Comparison of ENCODE assay signal across 8 cellular contexts in the genomic region with DNA sequence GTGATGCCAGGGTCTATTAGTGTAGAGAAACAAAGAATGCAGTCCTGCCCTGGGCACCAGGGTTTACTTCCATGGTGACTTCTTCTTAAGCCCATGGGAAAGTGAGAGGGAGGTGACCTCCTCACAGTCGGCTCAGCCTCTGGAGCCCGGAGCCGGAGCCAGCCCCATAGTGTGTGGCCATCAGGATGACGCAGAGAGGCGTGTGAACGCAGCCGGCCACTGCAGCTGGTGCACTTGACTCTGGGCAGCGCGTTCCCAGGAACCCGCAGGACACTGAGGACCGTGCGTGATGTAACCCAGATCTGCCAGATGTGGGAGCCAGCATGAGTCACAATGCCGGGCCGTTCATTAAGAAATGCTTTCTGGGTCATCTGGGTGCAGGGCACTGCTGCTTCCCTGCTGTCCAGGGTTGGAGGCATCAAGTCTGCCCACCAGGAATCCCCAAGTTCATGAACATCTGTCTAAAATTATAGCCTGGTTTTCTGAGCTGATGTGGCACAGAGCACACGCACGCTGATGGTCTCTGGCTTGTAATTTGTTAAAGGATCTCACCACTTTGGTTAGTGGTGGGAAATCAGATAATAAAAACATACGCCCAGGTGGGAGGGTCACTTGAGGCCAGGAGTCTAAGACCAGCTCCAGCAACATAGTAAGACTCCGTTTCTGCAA.
DNase-seq lines count a peak whose midpoint lies in the region; ATAC-seq and TF ChIP-seq lines count a peak whose summit lies in the region.

No MANE protein-coding gene starts in this region.

- peak; percentile 96 to 99 (median 98) for ATAC-seq in heart left ventricle

- H3K4me2 ChIP-seq in OCI-LY7 (ENCODE audit: low read length) = no peak overlapping the region

- H2AFZ ChIP-seq in OCI-LY7 (ENCODE audit: low read length) = no peak overlapping the region

- BruUV-seq in OCI-LY7 (replicated peaks; lab: Mats Ljungman, UMichigan) = no TSS peak

- DNase-seq in A172 (ENCODE audit: low spot score) = peak; percentile 93
- DNase-seq in HL-60 (ENCODE audit: low read depth in 1 of 2, low spot score in 1 of 2) = peak; percentile 8 to 93
- DNase-seq in adipocyte (ENCODE audit: low read depth) = peak; percentile 99
- DNase-seq in heart left ventricle = peak; percentile 86 to 95 (median 93)
- DNase-seq in pons (ENCODE audit: low spot score) = peak; percentile 67
- no peak for DNase-seq in NCI-H1436 (lab: John Stamatoyannopoulos, UW)
- DNase-seq in activated CD4-positive, alpha-beta T cell treated with anti-CD3 and anti-CD28 coated beads, Interleukin-2, amount 50 U/mL, for 48 hours = no peak
- no peak for DNase-seq in OCI-LY7 (ENCODE audit: low spot score)

- no peak overlapping the region for H3K9ac ChIP-seq in adipocyte (ENCODE audit: low read length)

- H3K9me3 ChIP-seq in adipocyte (ENCODE audit: control insufficient read depth, low read length) (no peaks in the 10 kb centered on the region), heart left ventricle (peaks cover 0 to 6% (median 0%) of the 10 kb centered on the region in 12 donors), OCI-LY7 (ENCODE audit: low read length) (no peaks in the 10 kb centered on the region)

- CTCF ChIA-PET in OCI-LY7 (lab: Charles Lee; ENCODE audit: unreplicated experiment) = no interaction called here

- intact Hi-C loops in heart left ventricle (cut with DNase I) = loop anchor here in 3 of 10 donors (5.0 to 10.0 kb wide), 2 partner anchors 41 to 114 kb away; no protein-coding TSS in a partner anchor
- intact Hi-C loops in OCI-LY7 (cut with micrococcal nuclease; ENCODE audit: unreplicated experiment) = no loop called here

- no peak for TF ChIP-seq CTCF in HL-60 (IDR thresholded peaks at IDR 0.05; ENCODE audit: insufficient read depth, low read length)
- no peak for TF ChIP-seq CTCF in heart left ventricle (IDR thresholded peaks at IDR 0.05)
- TF ChIP-seq CTCF in OCI-LY7 (conservative IDR thresholded peaks at IDR 0.05; ENCODE audit: low read length) = no peak

- no peaks in the 10 kb centered on the region; the same call in 1 of the 2 replicates for H4K20me1 ChIP-seq in OCI-LY7 (ENCODE audit: insufficient read depth, low read length)

- 17 to 32% (median 26%) methylated on average over 9 to 18 of the region's 18 CpGs for WGBS in heart left ventricle, 4 donors

- peak in 1 of 2 donors; percentile 32 for TF ChIP-seq POLR2A in heart left ventricle (IDR thresholded peaks at IDR 0.05)

- H3K27me3 ChIP-seq in HL-60 (ENCODE audit: insufficient read depth, poor library complexity, severe bottlenecking) (no peaks in the 10 kb centered on the region), adipocyte (replicated peaks; ENCODE audit: control insufficient read depth, insufficient read depth, low read length) (no peaks in the 10 kb centered on the region), heart left ventricle (no peaks in the 10 kb centered on the region)

- no peaks in the 10 kb centered on the region for H3K9me2 ChIP-seq in OCI-LY7 (ENCODE audit: insufficient read depth, low read length)

- POLR2A ChIA-PET in OCI-LY7 (lab: Charles Lee) = interaction anchor here (0.5 to 1.0 kb wide), 2 partner anchors 9 to 541 kb away, joined by 3 to 4 read pairs; no protein-coding TSS in a partner anchor

- H3K4me3 ChIP-seq in HL-60 (replicated peaks; ENCODE audit: insufficient read depth, low read length) (no peak overlapping the region; the same call in 1 of the 2 replicates), adipocyte (ENCODE audit: low read length) (peak overlapping the region; percentile 71), heart left ventricle (peak overlapping the region in 9 of 12 donors; percentile 30 to 49 (median 38)), OCI-LY7 (ENCODE audit: low read depth, low read length, poor library complexity, severe bottlenecking) (no peak overlapping the region)

- H3K27ac ChIP-seq in HL-60 (replicated peaks) (no peak overlapping the region), heart left ventricle (peak overlapping the region in 11 of 12 donors; percentile 22 to 84 (median 72)), OCI-LY7 (ENCODE audit: low read depth, low read length, poor library complexity, severe bottlenecking) (no peak overlapping the region)

- no peaks in the 10 kb centered on the region for H3K36me3 ChIP-seq in adipocyte (ENCODE audit: control insufficient read depth, insufficient read depth, low read length, severe bottlenecking)
- H3K36me3 ChIP-seq in heart left ventricle = no peaks in the 10 kb centered on the region
- no peaks in the 10 kb centered on the region for H3K36me3 ChIP-seq in OCI-LY7 (ENCODE audit: insufficient read depth, low read length)

- H3K4me1 ChIP-seq in adipocyte (ENCODE audit: control insufficient read depth, insufficient read depth, low read length) (peaks cover 51% of the 10 kb centered on the region), heart left ventricle (peaks cover 0 to 55% (median 38%) of the 10 kb centered on the region in 12 donors), OCI-LY7 (ENCODE audit: insufficient read depth, low read length, poor library complexity, severe bottlenecking) (no peaks in the 10 kb centered on the region)

- H3K79me2 ChIP-seq in OCI-LY7 (ENCODE audit: insufficient read depth, low read depth, low read length) = no peaks in the 10 kb centered on the region

Comparison
In these comparisons a context has a peak if more than half of its experiments do, and no peak if none do; other contexts are left out.
1. DNase-seq: peak in A172 (single experiment), HL-60 (2 of 2), adipocyte (single experiment), heart left ventricle (5 of 5) and pons (single experiment); none in NCI-H1436 (single experiment), activated CD4-positive, alpha-beta T cell treated with anti-CD3 and anti-CD28 coated beads, Interleukin-2, amount 50 U/mL, for 48 hours (0 of 2) and OCI-LY7 (single experiment).
2. H3K27ac ChIP-seq: peak in heart left ventricle (11 of 12); none in HL-60 (single experiment) and OCI-LY7 (single experiment).
3. H3K4me3 ChIP-seq: peak in adipocyte (single experiment) and heart left ventricle (9 of 12); none in HL-60 (single experiment) and OCI-LY7 (single experiment).